ENCODE assay signal across 20 cellular contexts in genomic region chr1:184078564-184079107, GRCh38. TPM values are rescaled to one million over a fixed set of nuclear protein-coding genes. Genes with fewer than 3 reads are reported as not detected.
A peak's percentile ranks its signal among the peaks of the same experiment; 100 is the strongest.
DNase-seq lines count a peak whose midpoint lies in the region; ATAC-seq, FAIRE-seq and TF ChIP-seq lines count a peak whose summit lies in the region.
"Had no signal": no experiment of that assay in that cellular context is flagged by ENCODE, and none has a peak within 500 bp of the region (broad histone marks: within the 10 kb centered on the region; RNA-seq: fewer than 3 reads in every experiment).

No MANE protein-coding gene starts in this region.

- no peak overlapping the region for H3K23ac ChIP-seq in IMR-90 (ENCODE audit: low read depth, low read length)
- H3K23ac ChIP-seq in mesenchymal stem cell (ENCODE audit: low read length in 2 of 2), result no peak overlapping the region

- no peak overlapping the region for H3K56ac ChIP-seq in IMR-90 (ENCODE audit: extremely low read depth, insufficient read depth, low read length)

- 93% methylated on average over 2 of the region's 2 CpGs for WGBS in A549 (ENCODE audit: missing lambda C conversion rate)
- no CpG with 5 or more reads among the region's 2 CpGs for WGBS in IMR-90 (ENCODE audit: extremely low coverage in 2 of 2, insufficient read length in 1 of 2), 2 experiments
- 86% methylated on average over 1 of the region's 2 CpGs for WGBS in mesenchymal stem cell

- TF ChIP-seq RAD21 in A549 (conservative IDR thresholded peaks at IDR 0.05 in 1 of 2, IDR thresholded peaks at IDR 0.05 in 1 of 2), result no peak
- no peak for TF ChIP-seq RAD21 in IMR-90 (IDR thresholded peaks at IDR 0.05; ENCODE audit: low read length)

- TF ChIP-seq POLR2A in A549 (IDR thresholded peaks at IDR 0.05; ENCODE audit: low read length) (no peak), IMR-90 (IDR thresholded peaks at IDR 0.05; ENCODE audit: low read depth, low read length) (no peak)

- H3K4ac ChIP-seq in IMR-90 (ENCODE audit: low read depth, low read length) (no peak overlapping the region), mesenchymal stem cell (ENCODE audit: low read depth in 1 of 2, low read length in 2 of 2) (peak overlapping the region in 1 of 2 experiments; percentile 28)

- H3K27ac ChIP-seq in A549, result no peak overlapping the region
- no peak overlapping the region for H3K27ac ChIP-seq in IMR-90 (ENCODE audit: insufficient read depth, low read length)
- H3K27ac ChIP-seq in mesenchymal stem cell (ENCODE audit: low read length, poor library complexity, severe bottlenecking), result no peak overlapping the region
- H3K27ac ChIP-seq in kidney (ENCODE audit: low read depth in 2 of 2, low read length in 2 of 2), result no peak overlapping the region
- H3K27ac ChIP-seq: WERI-Rb-1 had no signal

- dilution Hi-C loops in IMR-90 (cut with HindIII; ENCODE audit: low sequenced_read_pairs, unreplicated experiment), result no loop called here

- H3K14ac ChIP-seq in IMR-90 (replicated peaks; ENCODE audit: low read depth, low read length) (no peak overlapping the region), mesenchymal stem cell (ENCODE audit: low read length in 2 of 2) (no peak overlapping the region)

- H4K5ac ChIP-seq in IMR-90 (ENCODE audit: low read depth, low read length), result no peak overlapping the region

- BruUV-seq in IMR-90 (replicated peaks; lab: Mats Ljungman, UMichigan), result no TSS peak

- peaks cover 28% of the 10 kb centered on the region for H3K4me1 Mint-ChIP-seq in chondrocyte (ENCODE audit: low read depth)
- H3K4me1 Mint-ChIP-seq: H9 had no signal

- H2AK9ac ChIP-seq in IMR-90 (replicated peaks; ENCODE audit: low read depth, low read length, poor library complexity), result no peak overlapping the region

- no peak overlapping the region for H2BK15ac ChIP-seq in IMR-90 (ENCODE audit: low read depth, low read length)
- H2BK15ac ChIP-seq in mesenchymal stem cell (ENCODE audit: low read depth, poor library complexity, severe bottlenecking), result no peak overlapping the region

- H3K18ac ChIP-seq in IMR-90 (ENCODE audit: low read depth, low read length), result no peak overlapping the region
- no peak overlapping the region for H3K18ac ChIP-seq in mesenchymal stem cell (ENCODE audit: low read depth in 1 of 2, low read length in 2 of 2)

- intact Hi-C loops in IMR-90 (cut with micrococcal nuclease), result no loop called here
- intact Hi-C loops in kidney (cut with DNase I), result loop anchor here (10.0 kb wide), 1 partner anchor 586 kb away; no protein-coding TSS in a partner anchor

- H3K27me3 ChIP-seq in IMR-90 (ENCODE audit: control insufficient read depth, insufficient read depth, low read length) (no peaks in the 10 kb centered on the region), mesenchymal stem cell (ENCODE audit: control insufficient read depth in 1 of 2, insufficient read depth in 1 of 2, low read length in 2 of 2) (no peaks in the 10 kb centered on the region)
- H3K27me3 ChIP-seq: heart right ventricle had no signal

- no peak overlapping the region for H2BK5ac ChIP-seq in IMR-90 (ENCODE audit: low read depth, low read length, poor library complexity, severe bottlenecking)
- no peak overlapping the region for H2BK5ac ChIP-seq in mesenchymal stem cell (ENCODE audit: low read depth, low read length, poor library complexity, severe bottlenecking)

- no peaks in the 10 kb centered on the region for H3K27me3 Mint-ChIP-seq in chondrocyte (ENCODE audit: low read depth)
- H3K27me3 Mint-ChIP-seq: CD4-positive, CD25-positive, alpha-beta regulatory T cell; natural killer cell treated with Interleukin-12 subunit alpha and Interleukin-12 subunit beta and Interleukin-15 and Interleukin-18, amount 100 ng/mL, for 72 hours; type B pancreatic cell had no signal

- H2AFZ ChIP-seq in IMR-90 (replicated peaks; ENCODE audit: low read length, poor library complexity) (no peak overlapping the region), mesenchymal stem cell (ENCODE audit: low read depth, low read length) (no peak overlapping the region)

- no peak overlapping the region for H2AK5ac ChIP-seq in IMR-90 (ENCODE audit: low read depth, low read length)
- H2AK5ac ChIP-seq in mesenchymal stem cell (ENCODE audit: low read length, severe bottlenecking), result no peak overlapping the region

- H3K4me3 ChIP-seq in A549 (no peak overlapping the region), IMR-90 (ENCODE audit: insufficient read depth, low read depth, low read length) (no peak overlapping the region), mesenchymal stem cell (ENCODE audit: insufficient read depth in 1 of 2, low read depth in 1 of 2, low read length in 2 of 2) (no peak overlapping the region), kidney (ENCODE audit: low read length in 2 of 2) (no peak overlapping the region)
- H3K4me3 ChIP-seq: heart right ventricle had no signal

- peak overlapping the region; percentile 54 for H3K27ac Mint-ChIP-seq in chondrocyte (ENCODE audit: unreplicated experiment)
- H3K27ac Mint-ChIP-seq: CD4-positive, CD25-positive, alpha-beta regulatory T cell; immature natural killer cell; type B pancreatic cell had no signal

- DNase-seq in A549 (ENCODE audit: low read depth in 1 of 2, low spot score in 1 of 2) (no peak), IMR-90 (peak; percentile 36), chondrocyte (ENCODE audit: low spot score) (no peak), mesenchymal stem cell (peak; percentile 38), NCI-H524 treated with DMSO at 0.1 percent for 48 hours (lab: John Stamatoyannopoulos, UW) (no peak), SKM-1 treated with dmso at 0.1 percent for 144 hours (lab: John Stamatoyannopoulos, UW; ENCODE audit: unreplicated experiment) (no peak), kidney (no peak)
- DNase-seq: activated naive CD4-positive, alpha-beta T cell; amygdala; CD4-positive, CD25-positive, alpha-beta regulatory T cell; H9; heart right ventricle; immature natural killer cell; NCI-H2029; NCI-H345; NCI-H774; WERI-Rb-1 had no signal

- H4K91ac ChIP-seq in IMR-90 (ENCODE audit: insufficient read depth, low read depth, low read length) (no peak overlapping the region), mesenchymal stem cell (ENCODE audit: low read length) (no peak overlapping the region)

- H2BK20ac ChIP-seq in IMR-90 (ENCODE audit: low read depth, low read length), result no peak overlapping the region

- in situ Hi-C loops in IMR-90 (cut with MboI; ENCODE audit: low sequenced_read_pairs), result loop anchor here (25.0 kb wide), 1 partner anchor 484 kb away; no protein-coding TSS in a partner anchor

- peaks cover 8% of the 10 kb centered on the region; the same call in 1 of the 3 replicates for H3K9me3 ChIP-seq in A549
- peaks cover 3% of the 10 kb centered on the region; the same call in 1 of the 2 replicates for H3K9me3 ChIP-seq in IMR-90 (ENCODE audit: control insufficient read depth, insufficient read depth, low read length)
- peaks cover 6% of the 10 kb centered on the region for H3K9me3 ChIP-seq in mesenchymal stem cell (ENCODE audit: control insufficient read depth, low read length)
- no peaks in the 10 kb centered on the region for H3K9me3 ChIP-seq in kidney (ENCODE audit: control insufficient read depth in 1 of 2, low read length in 2 of 2)

- H3K4me3 Mint-ChIP-seq in chondrocyte (ENCODE audit: unreplicated experiment), result no peak overlapping the region
- H3K4me3 Mint-ChIP-seq: CD4-positive, CD25-positive, alpha-beta regulatory T cell; H9; immature natural killer cell; natural killer cell treated with Interleukin-12 subunit alpha and Interleukin-12 subunit beta and Interleukin-15 and Interleukin-18, amount 100 ng/mL, for 72 hours; type B pancreatic cell had no signal

- CTCF ChIA-PET in A549 (lab: Yijun Ruan, JAX) (interaction anchor here (0.8 to 1.5 kb wide), 2 partner anchors 144 to 585 kb away, joined by 5 to 6 read pairs; no protein-coding TSS in a partner anchor), IMR-90 (lab: Yijun Ruan, JAX) (interaction anchor here (0.9 kb wide), 1 partner anchor 326 kb away, joined by 3 read pairs; no protein-coding TSS in a partner anchor)

- H3K9me3 Mint-ChIP-seq in chondrocyte (ENCODE audit: low read depth), result peaks cover 7% of the 10 kb centered on the region
- H3K9me3 Mint-ChIP-seq: CD4-positive, CD25-positive, alpha-beta regulatory T cell; immature natural killer cell; natural killer cell treated with Interleukin-12 subunit alpha and Interleukin-12 subunit beta and Interleukin-15 and Interleukin-18, amount 100 ng/mL, for 72 hours; type B pancreatic cell had no signal

- ATAC-seq in A549, result no peak
- ATAC-seq in IMR-90 (ENCODE audit: low read depth), result no peak
- no peak for ATAC-seq in HG03460 (IDR thresholded peaks at IDR 0.05; ENCODE audit: unreplicated experiment)
- ATAC-seq: natural killer cell treated with Interleukin-12 subunit alpha and Interleukin-12 subunit beta and Interleukin-15 and Interleukin-18, amount 100 ng/mL, for 72 hours had no signal

- H3K4me2 ChIP-seq in A549 (no peak overlapping the region), IMR-90 (ENCODE audit: low read depth, low read length) (no peak overlapping the region), mesenchymal stem cell (ENCODE audit: low read length, poor library complexity, severe bottlenecking) (no peak overlapping the region)

- H2BK120ac ChIP-seq in IMR-90 (ENCODE audit: low read depth, low read length) (no peak overlapping the region), mesenchymal stem cell (ENCODE audit: low read depth, low read length) (no peak overlapping the region)

- H3K9ac ChIP-seq in IMR-90 (ENCODE audit: low read depth, low read length) (no peak overlapping the region), mesenchymal stem cell (ENCODE audit: low read length) (no peak overlapping the region), kidney (ENCODE audit: low read length in 2 of 2) (no peak overlapping the region)

- FAIRE-seq in A549 (lab: Jason Lieb, UNC) (no peak), kidney (lab: Jason Lieb, UNC) (no peak)

- H3K36me3 ChIP-seq in IMR-90 (ENCODE audit: control insufficient read depth, insufficient read depth, low read length) (peaks cover 2% of the 10 kb centered on the region; the same call in 1 of the 2 replicates), mesenchymal stem cell (ENCODE audit: control insufficient read depth in 1 of 2, insufficient read depth in 2 of 2, low read depth in 1 of 2, low read length in 2 of 2) (peaks cover 0 to 3% of the 10 kb centered on the region in 2 experiments), kidney (ENCODE audit: control insufficient read depth in 1 of 2, insufficient read depth in 2 of 2, low read length in 2 of 2) (no peaks in the 10 kb centered on the region)
- H3K36me3 ChIP-seq: WERI-Rb-1 had no signal

- no peaks in the 10 kb centered on the region; a peak in 1 of 4 replicates for H3K79me1 ChIP-seq in IMR-90 (ENCODE audit: low read depth in 1 of 2, low read length in 2 of 2)
- peaks cover 2% of the 10 kb centered on the region for H3K79me1 ChIP-seq in mesenchymal stem cell (replicated peaks; ENCODE audit: low read length, poor library complexity, severe bottlenecking)

- TF ChIP-seq EP300 in A549 (IDR thresholded peaks at IDR 0.05), result no peak

- no peak overlapping the region for H2BK12ac ChIP-seq in mesenchymal stem cell (ENCODE audit: low read length in 2 of 2)

- no peaks in the 10 kb centered on the region for H4K20me1 ChIP-seq in IMR-90 (ENCODE audit: insufficient read depth, low read length)

- peaks cover 4% of the 10 kb centered on the region for H3K36me3 Mint-ChIP-seq in chondrocyte (ENCODE audit: low read depth)

- TF ChIP-seq CTCF in A549 (IDR thresholded peaks at IDR 0.05) (no peak), IMR-90 (conservative IDR thresholded peaks at IDR 0.05; ENCODE audit: low read depth, low read length) (no peak), chondrocyte (IDR thresholded peaks at IDR 0.05) (no peak), kidney (IDR thresholded peaks at IDR 0.05; ENCODE audit: borderline replicate concordance, extremely low read depth, insufficient read depth) (no peak)

- H4K8ac ChIP-seq in IMR-90 (ENCODE audit: low read depth in 2 of 2, low read length in 2 of 2) (no peak overlapping the region), mesenchymal stem cell (ENCODE audit: low read length) (no peak overlapping the region)

- H3K9me1 ChIP-seq in IMR-90 (ENCODE audit: insufficient read depth, low read length), result no peaks in the 10 kb centered on the region

- POLR2A ChIA-PET in A549 (lab: Yijun Ruan, JAX), result no interaction called here
- POLR2A ChIA-PET in IMR-90 (lab: Charles Lee; ENCODE audit: unreplicated experiment), result no interaction called here

- no peaks in the 10 kb centered on the region for H3K4me1 ChIP-seq in A549
- H3K4me1 ChIP-seq in IMR-90 (ENCODE audit: control insufficient read depth, insufficient read depth, low read length), result 0 out of 2 replicates have a peak, but pooled peaks cover 2% of the 10 kb centered on the region
- H3K4me1 ChIP-seq in mesenchymal stem cell (ENCODE audit: control insufficient read depth, insufficient read depth, low read depth, low read length), result no peaks in the 10 kb centered on the region
- H3K4me1 ChIP-seq in kidney (ENCODE audit: control insufficient read depth in 1 of 2, insufficient read depth in 1 of 2, low read depth in 1 of 2, low read length in 2 of 2), result no peaks in the 10 kb centered on the region

RNA-seq across cellular contexts. Expression of gene TSEN15, which starts 27.1 kb away (rescaled TPM):
- polyA plus RNA-seq in A549 (2011; rRNA removed), result 61.3 and 79.9 TPM in 2 replicates
- 25.0 and 26.2 TPM in 2 replicates for polyA plus RNA-seq in A549 (2012; cell fraction: cytosol; rRNA removed)
- 16.1 and 21.5 TPM in 2 replicates for polyA plus RNA-seq in A549 (2012; cell fraction: nucleus; rRNA removed)
- 35.1 to 37.2 TPM (median 36.7 TPM) in 3 replicates for polyA plus RNA-seq in A549 (2017; fragmentation: RNase III; extraction: RNeasy Plus Mini Kit Qiagen cat#74134 plus additional on column Dnase treatment)
- 47.1 and 52.9 TPM in 2 replicates for polyA minus RNA-seq in A549 (2011; rRNA and poly(A)+ RNA removed)
- total RNA-seq in IMR-90 (2012; rRNA removed), result 45.0 and 80.3 TPM in 2 replicates
- 26.7 and 32.4 TPM in 2 replicates for polyA plus RNA-seq in IMR-90 (2012; rRNA removed)
- polyA plus RNA-seq in IMR-90 (2012; cell fraction: cytosol; rRNA removed), result 59.8 and 60.1 TPM in 2 replicates
- 18.1 and 26.0 TPM in 2 replicates for polyA plus RNA-seq in IMR-90 (2012; cell fraction: nucleus; rRNA removed; ENCODE audit: low replicate concordance)
- 38.8 to 41.5 TPM (median 40.6 TPM) in 3 replicates for total RNA-seq in chondrocyte
- 32.4 TPM for polyA plus RNA-seq in mesenchymal stem cell (2013, experiment 1 of 2)
- 34.3 TPM for polyA plus RNA-seq in mesenchymal stem cell (2013, experiment 2 of 2)
- total RNA-seq in kidney, result 25.6 TPM
- 24.7 TPM for polyA plus RNA-seq in kidney (ENCODE audit: insufficient read depth, low read depth, low replicate concordance)

RNA-seq across cellular contexts. Expression of gene COLGALT2, which starts 41.1 kb away (rescaled TPM):
- polyA plus RNA-seq in A549 (2011; rRNA removed) (0.22 TPM in 2 replicates), A549 (2017; fragmentation: RNase III; extraction: RNeasy Plus Mini Kit Qiagen cat#74134 plus additional on column Dnase treatment) (0.14 to 0.22 TPM (median 0.18 TPM) in 3 replicates), IMR-90 (2012; rRNA removed) (4.1 and 4.2 TPM in 2 replicates), kidney (ENCODE audit: insufficient read depth, low read depth, low replicate concordance) (1.8 TPM)
- polyA plus RNA-seq in A549 (2012; cell fraction: cytosol; rRNA removed), result 0.05 and 0.08 TPM in 2 replicates
- 0.17 TPM in 2 replicates for polyA plus RNA-seq in A549 (2012; cell fraction: nucleus; rRNA removed)
- polyA minus RNA-seq in A549 (2011; rRNA and poly(A)+ RNA removed), result 0.10 and 0.33 TPM in 2 replicates
- total RNA-seq in IMR-90 (2012; rRNA removed) (2.3 and 3.3 TPM in 2 replicates), chondrocyte (3.4 to 8.8 TPM (median 8.1 TPM) in 3 replicates), kidney (0.91 TPM)
- polyA plus RNA-seq in IMR-90 (2012; cell fraction: cytosol; rRNA removed), result 1.9 and 2.2 TPM in 2 replicates
- 7.8 and 14.6 TPM in 2 replicates for polyA plus RNA-seq in IMR-90 (2012; cell fraction: nucleus; rRNA removed; ENCODE audit: low replicate concordance)
- 2.2 TPM for polyA plus RNA-seq in mesenchymal stem cell (2013, experiment 1 of 2)
- polyA plus RNA-seq in mesenchymal stem cell (2013, experiment 2 of 2), result 2.3 TPM

Comparison
In these comparisons a context has a peak if more than half of its experiments do, and no peak if none do; other contexts are left out.
1. DNase-seq: peak in IMR-90 (single experiment) and mesenchymal stem cell (single experiment); none in A549 (0 of 2), chondrocyte (single experiment), NCI-H524 treated with DMSO at 0.1 percent for 48 hours (single experiment), SKM-1 treated with dmso at 0.1 percent for 144 hours (single experiment) and kidney (single experiment).